In genomic region chr11:76629133-76629852, GRCh38 we compare ENCODE assay signal across 8 cellular contexts. TPM values are rescaled to one million over a fixed set of nuclear protein-coding genes. Genes with fewer than 3 reads are reported as not detected.
A peak's percentile ranks its signal among the peaks of the same experiment; 100 is the strongest.
DNase-seq lines count a peak whose midpoint lies in the region; ATAC-seq and TF ChIP-seq lines count a peak whose summit lies in the region.

No MANE protein-coding gene starts in this region.

- no peaks in the 10 kb centered on the region for H3K36me3 ChIP-seq in upper lobe of left lung

- H3K27ac Mint-ChIP-seq in memory B cell, result peak overlapping the region; percentile 89

- H3K27ac ChIP-seq in upper lobe of left lung, result peak overlapping the region; percentile 87 to 94 (median 89)

- H3K4me3 ChIP-seq in choroid plexus epithelial cell (ENCODE audit: low read depth, low read length), result no peak overlapping the region
- no peak overlapping the region for H3K4me3 ChIP-seq in upper lobe of left lung

- ATAC-seq in memory B cell (ENCODE audit: low read depth), result peak; percentile 67
- ATAC-seq in upper lobe of left lung (ENCODE audit: low FRiP score in 2 of 2), result peak; percentile 73 to 84
- ATAC-seq in GM18517 (IDR thresholded peaks at IDR 0.05; ENCODE audit: unreplicated experiment), result no peak
- ATAC-seq in GM21360 (IDR thresholded peaks at IDR 0.05; ENCODE audit: unreplicated experiment), result no peak

- TF ChIP-seq POLR2A in upper lobe of left lung (IDR thresholded peaks at IDR 0.05), result peak in 2 of 4 donors; percentile 12 to 58

- H3K9me3 ChIP-seq in upper lobe of left lung, result peaks cover 0 to 6% (median 5%) of the 10 kb centered on the region in 4 donors

- TF ChIP-seq CTCF in choroid plexus epithelial cell (conservative IDR thresholded peaks at IDR 0.05; ENCODE audit: low read depth, low read length), result no peak
- TF ChIP-seq CTCF in upper lobe of left lung (IDR thresholded peaks at IDR 0.05), result no peak

- peak; percentile 82 to 99 (median 91) for TF ChIP-seq EP300 in upper lobe of left lung (IDR thresholded peaks at IDR 0.05)

- H3K4me3 Mint-ChIP-seq in memory B cell, result peak overlapping the region; percentile 13

- DNase-seq in activated T-cell treated with anti-CD3 and anti-CD28 coated beads for 24 hours (ENCODE audit: low read depth) (peak; percentile 12), activated T-cell treated with anti-CD3 and anti-CD28 coated beads for 4 hours (no peak), choroid plexus epithelial cell (ENCODE audit: low read depth) (peak; percentile 88), memory B cell (ENCODE audit: low spot score in 2 of 2) (peak; percentile 71 to 73), upper lobe of left lung (peak; percentile 30 to 69), NCI-H510A treated with DMSO at 0.1 percent for 48 hours (lab: John Stamatoyannopoulos, UW) (no peak)

- 66 to 78% methylated on average over 4 to 10 of the region's 10 CpGs for WGBS in upper lobe of left lung, 2 donors

- peaks cover 3% of the 10 kb centered on the region for H3K36me3 Mint-ChIP-seq in memory B cell

- no peaks in the 10 kb centered on the region for H3K27me3 ChIP-seq in upper lobe of left lung

- peaks cover 15 to 30% (median 28%) of the 10 kb centered on the region in 4 donors for H3K4me1 ChIP-seq in upper lobe of left lung

- peaks cover 45% of the 10 kb centered on the region for H3K4me1 Mint-ChIP-seq in memory B cell

- peaks cover 7% of the 10 kb centered on the region for H3K9me3 Mint-ChIP-seq in memory B cell

- peaks cover 19% of the 10 kb centered on the region for H3K27me3 Mint-ChIP-seq in memory B cell

RNA-seq across cellular contexts. Expression of gene LRRC32, which starts 41.3 kb away (rescaled TPM):
- 100 to 1,000 TPM in 1 of 6 donors, 10 to 100 TPM in 5; 41.3 to 118 (median 60.3) TPM for total RNA-seq in upper lobe of left lung

Comparison
In these comparisons a context has a peak if more than half of its experiments do, and no peak if none do; other contexts are left out.
1. DNase-seq: peak in activated T-cell treated with anti-CD3 and anti-CD28 coated beads for 24 hours (single experiment), choroid plexus epithelial cell (single experiment), memory B cell (2 of 2) and upper lobe of left lung (2 of 2); none in activated T-cell treated with anti-CD3 and anti-CD28 coated beads for 4 hours (single experiment) and NCI-H510A treated with DMSO at 0.1 percent for 48 hours (single experiment).
2. ATAC-seq: peak in memory B cell (single experiment) and upper lobe of left lung (2 of 2); none in GM18517 (single experiment) and GM21360 (single experiment).